ENCODE assay signal across 19 cellular contexts in genomic region chr18:56933472-56933871, GRCh38.
"Had no signal": no experiment of that assay in that cellular context is flagged by ENCODE, and none has a peak within 500 bp of the region (broad histone marks: within the 10 kb centered on the region; RNA-seq: fewer than 3 reads in every experiment).

No MANE protein-coding gene starts in this region.

- H3K4me1 Mint-ChIP-seq: activated CD4-positive, alpha-beta T cell treated with anti-CD3 and anti-CD28 coated beads, Interleukin-2, amount 10 ng/mL, durations not matched to agents 7 days and 5 days; activated naive CD4-positive, alpha-beta T cell treated with anti-CD3 and anti-CD28 coated beads, Interleukin-2, amount 50 U/mL, for 24 hours; activated naive CD8-positive, alpha-beta T cell treated with anti-CD3 and anti-CD28 coated beads, Interleukin-2, amount 50 U/mL, for 24 hours; central memory CD8-positive, alpha-beta T cell had no signal

- H3K9me3 Mint-ChIP-seq: activated CD4-positive, alpha-beta memory T cell treated with anti-CD3 and anti-CD28 coated beads for 36 hours; activated CD4-positive, alpha-beta T cell treated with anti-CD3 and anti-CD28 coated beads, Interleukin-2, amount 10 ng/mL, durations not matched to agents 7 days and 5 days; activated naive CD4-positive, alpha-beta T cell treated with anti-CD3 and anti-CD28 coated beads, Interleukin-2, amount 50 U/mL, for 24 hours; activated naive CD8-positive, alpha-beta T cell treated with anti-CD3 and anti-CD28 coated beads, Interleukin-2, amount 50 U/mL, for 24 hours; brain; central memory CD8-positive, alpha-beta T cell had no signal

- H3K27ac Mint-ChIP-seq: activated CD4-positive, alpha-beta memory T cell treated with anti-CD3 and anti-CD28 coated beads for 36 hours; activated CD4-positive, alpha-beta T cell treated with anti-CD3 and anti-CD28 coated beads, Interleukin-2, amount 10 ng/mL, durations not matched to agents 7 days and 5 days; activated naive CD4-positive, alpha-beta T cell treated with anti-CD3 and anti-CD28 coated beads, Interleukin-2, amount 50 U/mL, for 24 hours; activated naive CD8-positive, alpha-beta T cell treated with anti-CD3 and anti-CD28 coated beads, Interleukin-2, amount 50 U/mL, for 24 hours; brain had no signal

- H3K4me3 Mint-ChIP-seq: activated CD4-positive, alpha-beta memory T cell treated with anti-CD3 and anti-CD28 coated beads for 36 hours; activated CD4-positive, alpha-beta T cell treated with anti-CD3 and anti-CD28 coated beads, Interleukin-2, amount 10 ng/mL, durations not matched to agents 7 days and 5 days; activated naive CD4-positive, alpha-beta T cell treated with anti-CD3 and anti-CD28 coated beads, Interleukin-2, amount 50 U/mL, for 24 hours; activated naive CD8-positive, alpha-beta T cell treated with anti-CD3 and anti-CD28 coated beads, Interleukin-2, amount 50 U/mL, for 24 hours; brain; central memory CD8-positive, alpha-beta T cell had no signal

- H3K27ac ChIP-seq: KMS-11, VCaP had no signal

- DNase-seq: activated CD4-positive, alpha-beta memory T cell treated with anti-CD3 and anti-CD28 coated beads for 36 hours; activated CD4-positive, alpha-beta T cell treated with anti-CD3 and anti-CD28 coated beads, Interleukin-2, amount 10 ng/mL, durations not matched to agents 7 days and 5 days; activated CD4-positive, CD25-positive, alpha-beta regulatory T cell; activated CD8-positive, alpha-beta memory T cell treated with anti-CD3 and anti-CD28 coated beads for 24 hours; activated naive CD8-positive, alpha-beta T cell treated with anti-CD3 and anti-CD28 coated beads, Interleukin-2, amount 50 U/mL, for 24 hours; activated T-cell treated with anti-CD3 and anti-CD28 coated beads, Interleukin-2, amount 50 U/mL, for 48 hours; amniotic stem cell; NCI-H1048; NCI-H146; NCI-H187 treated with DMSO at 0.1 percent for 48 hours; NCI-H2081 treated with DMSO at 0.1 percent for 48 hours; NCI-H524; SHP77 treated with DMSO at 0.1 percent for 48 hours; T1000 had no signal

- ATAC-seq: activated naive CD8-positive, alpha-beta T cell treated with anti-CD3 and anti-CD28 coated beads, Interleukin-2, amount 50 U/mL, for 24 hours had no signal
